ENCODE assay signal across 23 cellular contexts in genomic region chr18:49839012-49839411, GRCh38. TPM values are rescaled to one million over a fixed set of nuclear protein-coding genes. Genes with fewer than 3 reads are reported as not detected.
DNase-seq lines count a peak whose midpoint lies in the region; ATAC-seq and TF ChIP-seq lines count a peak whose summit lies in the region.
"Had no signal": no experiment of that assay in that cellular context is flagged by ENCODE, and none has a peak within 500 bp of the region (broad histone marks: within the 10 kb centered on the region; RNA-seq: fewer than 3 reads in every experiment).

No MANE protein-coding gene starts in this region.

- H3K4me1 ChIP-seq in PC-3 (ENCODE audit: insufficient read depth, low read length), result peaks cover 43% of the 10 kb centered on the region
- H3K4me1 ChIP-seq: left lung had no signal

- no peaks in the 10 kb centered on the region for H3K27me3 ChIP-seq in PC-3 (ENCODE audit: low read length)
- H3K27me3 ChIP-seq: left lung had no signal

- ATAC-seq in PC-3 (peak; percentile 76), esophagus mucosa (peak; percentile 73)
- ATAC-seq in effector memory CD8-positive, alpha-beta T cell (replicated peaks), result no peak
- ATAC-seq: left lung; stimulated activated memory B cell treated with anti-CD40 and anti-IgM and Interleukin-4, amounts not matched to agents 10 μg/mL and 1 μg/mL and 100 μg/mL, for 72 hours had no signal

- no peaks in the 10 kb centered on the region for H3K9me3 Mint-ChIP-seq in effector memory CD8-positive, alpha-beta T cell
- H3K9me3 Mint-ChIP-seq: activated B cell treated with CpG ODN at 0.5 μM for 24 hours; central memory CD8-positive, alpha-beta T cell; stimulated activated memory B cell treated with anti-CD40 and anti-IgM and Interleukin-4, amounts not matched to agents 10 μg/mL and 1 μg/mL and 100 μg/mL, for 72 hours; T-helper 2 cell treated with Interferon-gamma antibody and Interleukin-4, amounts not matched to agents 5 μg/mL and 100 μg/mL, for 36 hours had no signal

- no peak for TF ChIP-seq CTCF in PC-3 (conservative IDR thresholded peaks at IDR 0.05; ENCODE audit: low read depth, low read length)

- no peak overlapping the region for H2AFZ ChIP-seq in PC-3 (ENCODE audit: low read length)

- peak overlapping the region; percentile 26 for H3K27ac ChIP-seq in PC-3 (ENCODE audit: low read length)
- H3K27ac ChIP-seq: left lung, neutrophil had no signal

- H3K4me3 ChIP-seq in PC-3 (ENCODE audit: low read length), result no peak overlapping the region
- H3K4me3 ChIP-seq: left lung had no signal

- H3K79me2 ChIP-seq in PC-3 (ENCODE audit: low read length), result no peaks in the 10 kb centered on the region

- CTCF ChIA-PET in PC-3 (lab: Charles Lee), result no interaction called here

- no peaks in the 10 kb centered on the region for H3F3A ChIP-seq in PC-3 (ENCODE audit: low read length, unreplicated experiment)

- no peaks in the 10 kb centered on the region for H3K36me3 Mint-ChIP-seq in effector memory CD8-positive, alpha-beta T cell (ENCODE audit: insufficient read depth)
- H3K36me3 Mint-ChIP-seq: activated naive CD8-positive, alpha-beta T cell; stimulated activated memory B cell treated with anti-CD40 and anti-IgM and Interleukin-4, amounts not matched to agents 10 μg/mL and 1 μg/mL and 100 μg/mL, for 72 hours had no signal

- H3K9ac ChIP-seq in PC-3 (ENCODE audit: low read length), result no peak overlapping the region

- intact Hi-C loops in PC-3 (cut with micrococcal nuclease), result no loop called here

- H3K4me1 Mint-ChIP-seq in effector memory CD8-positive, alpha-beta T cell (ENCODE audit: low read depth in 2 of 2), result peaks cover 10 to 20% of the 10 kb centered on the region in 2 donors
- H3K4me1 Mint-ChIP-seq: activated B cell treated with CpG ODN at 0.5 μM for 24 hours; stimulated activated memory B cell treated with anti-CD40 and anti-IgM and Interleukin-4, amounts not matched to agents 10 μg/mL and 1 μg/mL and 100 μg/mL, for 72 hours had no signal

- no peaks in the 10 kb centered on the region for H4K20me1 ChIP-seq in PC-3 (ENCODE audit: low read length)

- DNase-seq in EH (ENCODE audit: low read depth) (peak; percentile 62), PC-3 (peak; percentile 73), non-pigmented ciliary epithelial cell (ENCODE audit: low read depth) (peak; percentile 59), ureter (ENCODE audit: low spot score) (no peak), NCI-H2196 (lab: John Stamatoyannopoulos, UW; ENCODE audit: unreplicated experiment) (no peak), NCI-H69 (lab: John Stamatoyannopoulos, UW) (no peak)
- no peak for DNase-seq in effector memory CD8-positive, alpha-beta T cell
- DNase-seq: activated B cell treated with CpG ODN at 0.5 μM for 24 hours; AML-193; DND-41; effector CD8-positive, alpha-beta T cell; Karpas-422; left lung; NCI-H1105 treated with DMSO at 0.1 percent for 48 hours; NCI-H2107; retina; stimulated activated CD4-positive, alpha-beta T cell treated with anti-CD3 and anti-CD28 coated beads, Interleukin-15, amount 100 ng/mL, for 24 hours had no signal

- H3K9me3 ChIP-seq in PC-3 (ENCODE audit: low read length), result no peaks in the 10 kb centered on the region
- H3K9me3 ChIP-seq: left lung, neutrophil had no signal

- H3K27ac Mint-ChIP-seq in effector memory CD8-positive, alpha-beta T cell, result no peak overlapping the region
- H3K27ac Mint-ChIP-seq: activated B cell treated with CpG ODN at 0.5 μM for 24 hours; activated naive CD8-positive, alpha-beta T cell; stimulated activated memory B cell treated with anti-CD40 and anti-IgM and Interleukin-4, amounts not matched to agents 10 μg/mL and 1 μg/mL and 100 μg/mL, for 72 hours; T-helper 2 cell treated with Interferon-gamma antibody and Interleukin-4, amounts not matched to agents 5 μg/mL and 100 μg/mL, for 36 hours had no signal

- H3K36me3 ChIP-seq in PC-3 (ENCODE audit: low read depth, low read length), result no peaks in the 10 kb centered on the region
- H3K36me3 ChIP-seq: neutrophil had no signal

- no TSS peak for BruUV-seq in PC-3 (replicated peaks; lab: Mats Ljungman, UMichigan)

- POLR2A ChIA-PET in PC-3 (lab: Charles Lee; ENCODE audit: unreplicated experiment), result no interaction called here

- H3K4me2 ChIP-seq in PC-3 (ENCODE audit: low read length), result no peak overlapping the region

- no peak overlapping the region for H3K4me3 Mint-ChIP-seq in effector memory CD8-positive, alpha-beta T cell
- H3K4me3 Mint-ChIP-seq: activated B cell treated with CpG ODN at 0.5 μM for 24 hours; activated naive CD8-positive, alpha-beta T cell; central memory CD8-positive, alpha-beta T cell; stimulated activated memory B cell treated with anti-CD40 and anti-IgM and Interleukin-4, amounts not matched to agents 10 μg/mL and 1 μg/mL and 100 μg/mL, for 72 hours; T-helper 2 cell treated with Interferon-gamma antibody and Interleukin-4, amounts not matched to agents 5 μg/mL and 100 μg/mL, for 36 hours had no signal

- no peaks in the 10 kb centered on the region for H3K27me3 Mint-ChIP-seq in effector memory CD8-positive, alpha-beta T cell
- H3K27me3 Mint-ChIP-seq: activated B cell treated with CpG ODN at 0.5 μM for 24 hours; activated naive CD8-positive, alpha-beta T cell; central memory CD8-positive, alpha-beta T cell; stimulated activated memory B cell treated with anti-CD40 and anti-IgM and Interleukin-4, amounts not matched to agents 10 μg/mL and 1 μg/mL and 100 μg/mL, for 72 hours had no signal

- no peaks in the 10 kb centered on the region for H3K9me2 ChIP-seq in PC-3 (replicated peaks; ENCODE audit: low read length)

RNA-seq across cellular contexts. Expression of gene ACAA2, which starts 25.7 kb away (rescaled TPM):
- total RNA-seq in PC-3 (2014; rRNA removed) (6.5 and 7.1 TPM in 2 replicates), esophagus mucosa (27.6 TPM), ureter (21.3 TPM)

Comparison
In these comparisons a context has a peak if more than half of its experiments do, and no peak if none do; other contexts are left out.
1. DNase-seq: peak in EH (single experiment), PC-3 (single experiment) and non-pigmented ciliary epithelial cell (single experiment); none in ureter (single experiment), NCI-H2196 (single experiment), NCI-H69 (single experiment) and effector memory CD8-positive, alpha-beta T cell (0 of 3).